ENCODE assay signal across 8 cellular contexts in genomic region chr5:40442346-40442745, GRCh38.
A peak's percentile ranks its signal among the peaks of the same experiment; 100 is the strongest.
DNase-seq lines count a peak whose midpoint lies in the region; ATAC-seq and TF ChIP-seq lines count a peak whose summit lies in the region.

No MANE protein-coding gene starts in this region.

- H3K56ac ChIP-seq in mesendoderm (ENCODE audit: low read length), result no peak overlapping the region

- TF ChIP-seq POLR2A in uterus (IDR thresholded peaks at IDR 0.05) (no peak), esophagus squamous epithelium (IDR thresholded peaks at IDR 0.05) (no peak)

- H3K27ac ChIP-seq in mesendoderm (ENCODE audit: low read depth, low read length) (no peak overlapping the region), uterus (no peak overlapping the region), esophagus squamous epithelium (no peak overlapping the region)

- H3K4ac ChIP-seq in mesendoderm (ENCODE audit: low read depth, low read length), result no peak overlapping the region

- H3K79me2 ChIP-seq in mesendoderm (ENCODE audit: control insufficient read depth, insufficient read depth, low read length), result no peaks in the 10 kb centered on the region

- no CpG with 5 or more reads among the region's 2 CpGs for WGBS in mesendoderm (ENCODE audit: extremely low coverage, insufficient coverage, low lambda C conversion rate)
- 31 to 47% methylated on average over 2 of the region's 2 CpGs for WGBS in esophagus squamous epithelium, 2 donors

- H3K4me1 ChIP-seq in mesendoderm (ENCODE audit: control insufficient read depth, low read depth, low read length), result no peaks in the 10 kb centered on the region
- no peaks in the 10 kb centered on the region for H3K4me1 ChIP-seq in uterus
- peaks cover 0 to 6% (median 0%) of the 10 kb centered on the region in 3 donors for H3K4me1 ChIP-seq in esophagus squamous epithelium

- H3K27me3 ChIP-seq in mesendoderm (ENCODE audit: insufficient read depth, low read length, poor library complexity) (no peaks in the 10 kb centered on the region), uterus (no peaks in the 10 kb centered on the region), esophagus squamous epithelium (no peaks in the 10 kb centered on the region)

- no peak overlapping the region for H2BK5ac ChIP-seq in mesendoderm (ENCODE audit: low read length)

- DNase-seq in mesendoderm (peak; percentile 55), uterus (no peak), GM10266 (ENCODE audit: extremely low spot score) (no peak), activated gamma-delta T cell treated with Interleukin-2 at 50 U/mL for 16 hours (no peak), esophagus squamous epithelium (lab: John Stamatoyannopoulos, UW) (no peak)

- peak; percentile 41 for ATAC-seq in GM18870 (IDR thresholded peaks at IDR 0.05; ENCODE audit: unreplicated experiment)
- ATAC-seq in HG02981 (IDR thresholded peaks at IDR 0.05; ENCODE audit: unreplicated experiment), result peak; percentile 73
- no peak for ATAC-seq in activated T-helper 17 cell treated with anti-CD3 and anti-CD28 coated beads, Interleukin-2, amount 50 U/mL, for 72 hours (replicated peaks)

- H3K9me3 ChIP-seq in uterus (no peaks in the 10 kb centered on the region), esophagus squamous epithelium (no peaks in the 10 kb centered on the region)

- H3K23ac ChIP-seq in mesendoderm (ENCODE audit: low read length), result no peak overlapping the region

- H3K36me3 ChIP-seq in mesendoderm (ENCODE audit: control insufficient read depth, insufficient read depth, low read length), result no peaks in the 10 kb centered on the region
- H3K36me3 ChIP-seq in uterus, result no peaks in the 10 kb centered on the region
- no peaks in the 10 kb centered on the region for H3K36me3 ChIP-seq in esophagus squamous epithelium

- H2BK15ac ChIP-seq in mesendoderm (replicated peaks; ENCODE audit: low read depth), result no peak overlapping the region

- no peaks in the 10 kb centered on the region for H3K79me1 ChIP-seq in mesendoderm (ENCODE audit: low read length)

- peaks cover 46% of the 10 kb centered on the region for H3K4me1 Mint-ChIP-seq in activated T-helper 17 cell treated with anti-CD3 and anti-CD28 coated beads, Interleukin-2, amount 50 U/mL, for 72 hours

- peaks cover 7% of the 10 kb centered on the region for H3K9me3 Mint-ChIP-seq in activated T-helper 17 cell treated with anti-CD3 and anti-CD28 coated beads, Interleukin-2, amount 50 U/mL, for 72 hours

- TF ChIP-seq CTCF in uterus (IDR thresholded peaks at IDR 0.05) (no peak), GM10266 (IDR thresholded peaks at IDR 0.05; ENCODE audit: control insufficient read depth, insufficient read depth, low read depth, missing control alignments) (no peak), esophagus squamous epithelium (IDR thresholded peaks at IDR 0.05) (no peak)

- H3K4me3 Mint-ChIP-seq in activated T-helper 17 cell treated with anti-CD3 and anti-CD28 coated beads, Interleukin-2, amount 50 U/mL, for 72 hours, result peak overlapping the region; percentile 80

- intact Hi-C loops in uterus (cut with DNase I; ENCODE audit: low total_unique reads), result no loop called here
- intact Hi-C loops in esophagus squamous epithelium (cut with DNase I), result no loop called here

- H2AK5ac ChIP-seq in mesendoderm (ENCODE audit: low read length), result no peak overlapping the region

- no peak overlapping the region for H4K5ac ChIP-seq in mesendoderm (ENCODE audit: low read length)

- H3K27ac Mint-ChIP-seq in activated T-helper 17 cell treated with anti-CD3 and anti-CD28 coated beads, Interleukin-2, amount 50 U/mL, for 72 hours, result peak overlapping the region; percentile 94

- H3K18ac ChIP-seq in mesendoderm (ENCODE audit: low read length), result no peak overlapping the region

- no peak overlapping the region for H3K4me2 ChIP-seq in mesendoderm (ENCODE audit: low read length)

- no peak overlapping the region for H3K4me3 ChIP-seq in mesendoderm (ENCODE audit: low read length)
- H3K4me3 ChIP-seq in uterus, result no peak overlapping the region
- H3K4me3 ChIP-seq in esophagus squamous epithelium, result no peak overlapping the region

- no peak overlapping the region for H2BK120ac ChIP-seq in mesendoderm (ENCODE audit: low read depth, low read length)

- H3K27me3 Mint-ChIP-seq in activated T-helper 17 cell treated with anti-CD3 and anti-CD28 coated beads, Interleukin-2, amount 50 U/mL, for 72 hours, result no peaks in the 10 kb centered on the region

- H3K9ac ChIP-seq in mesendoderm (ENCODE audit: low read length), result no peak overlapping the region

- H3K36me3 Mint-ChIP-seq in activated T-helper 17 cell treated with anti-CD3 and anti-CD28 coated beads, Interleukin-2, amount 50 U/mL, for 72 hours (ENCODE audit: low read depth), result peaks cover 5% of the 10 kb centered on the region

- H4K8ac ChIP-seq in mesendoderm (ENCODE audit: low read depth, low read length), result no peak overlapping the region
